Comparison of ENCODE assay signal across 8 cellular contexts in genomic region chr7:27661776-27662489, GRCh38. TPM values are rescaled to one million over a fixed set of nuclear protein-coding genes. Genes with fewer than 3 reads are reported as not detected.
DNase-seq lines count a peak whose midpoint lies in the region; ATAC-seq, FAIRE-seq and TF ChIP-seq lines count a peak whose summit lies in the region.

No MANE protein-coding gene starts in this region.

- intact Hi-C loops in lower leg skin (cut with DNase I; ENCODE audit: low total_unique reads) = no loop called here

- no peaks in the 10 kb centered on the region for H3K36me3 Mint-ChIP-seq in WTC11

- H3K36me3 ChIP-seq in ectodermal cell (ENCODE audit: control insufficient read depth, insufficient read depth, low read length) = no peaks in the 10 kb centered on the region

- peak; percentile 2 for ATAC-seq in WTC11
- ATAC-seq in stimulated activated naive CD8-positive, alpha-beta T cell treated with anti-CD3 and anti-CD28 coated beads, Interleukin-15, amount 100 ng/mL, for 72 hours = peak; percentile 3

- no peak for TF ChIP-seq CTCF in HL-60 (IDR thresholded peaks at IDR 0.05; ENCODE audit: insufficient read depth, low read length)
- no peak for TF ChIP-seq CTCF in WTC11 (IDR thresholded peaks at IDR 0.05)
- no peak for TF ChIP-seq CTCF in lower leg skin (IDR thresholded peaks at IDR 0.05)

- H3K27me3 ChIP-seq in HL-60 (ENCODE audit: insufficient read depth, poor library complexity, severe bottlenecking) = no peaks in the 10 kb centered on the region
- H3K27me3 ChIP-seq in ectodermal cell (ENCODE audit: control insufficient read depth, insufficient read depth, low read length, poor library complexity, severe bottlenecking) = no peaks in the 10 kb centered on the region

- H3K4me3 ChIP-seq in GM08714 (ENCODE audit: low read length) (peak overlapping the region; percentile 82), HL-60 (replicated peaks; ENCODE audit: insufficient read depth, low read length) (peak overlapping the region; percentile 58), ectodermal cell (ENCODE audit: insufficient read depth, low read depth, low read length) (peak overlapping the region; percentile 93), lower leg skin (ENCODE audit: low read depth, poor library complexity, severe bottlenecking) (peak overlapping the region; percentile 62)

- H3K27me3 Mint-ChIP-seq in WTC11 (ENCODE audit: low read depth) = peaks cover 8% of the 10 kb centered on the region
- H3K27me3 Mint-ChIP-seq in stimulated activated naive CD8-positive, alpha-beta T cell treated with anti-CD3 and anti-CD28 coated beads, Interleukin-15, amount 100 ng/mL, for 72 hours = no peaks in the 10 kb centered on the region

- H3K27ac ChIP-seq in HL-60 (replicated peaks) (peak overlapping the region; percentile 78), ectodermal cell (ENCODE audit: insufficient read depth, low read depth, low read length, poor library complexity, severe bottlenecking) (peak overlapping the region; percentile 69)

- WGBS in ectodermal cell, 2 experiments = 12 to 15% methylated on average over 18 of the region's 18 CpGs
- WGBS in lower leg skin, 2 donors = 4% methylated on average over 17 to 18 of the region's 18 CpGs

- POLR2A ChIA-PET in WTC11 (lab: Charles Lee) = interaction anchor here (1.2 to 1.6 kb wide), 4 partner anchors 29 to 245 kb away, joined by 3 to 7 read pairs (median 5); partner anchors contain the start of gene TAX1BP1

- no peaks in the 10 kb centered on the region for H3K9me3 ChIP-seq in ectodermal cell (ENCODE audit: control insufficient read depth, low read length)

- FAIRE-seq in HTR-8/SVneo (lab: Jason Lieb, UNC) = no peak

- H3K27ac Mint-ChIP-seq in WTC11 = peak overlapping the region; percentile 23
- H3K27ac Mint-ChIP-seq in stimulated activated naive CD8-positive, alpha-beta T cell treated with anti-CD3 and anti-CD28 coated beads, Interleukin-15, amount 100 ng/mL, for 72 hours = peak overlapping the region; percentile 88 to 89

- H3K4me1 Mint-ChIP-seq in WTC11 = peaks cover 17% of the 10 kb centered on the region
- peaks cover 5% of the 10 kb centered on the region for H3K4me1 Mint-ChIP-seq in stimulated activated naive CD8-positive, alpha-beta T cell treated with anti-CD3 and anti-CD28 coated beads, Interleukin-15, amount 100 ng/mL, for 72 hours

- H3K9me3 Mint-ChIP-seq in WTC11 = no peaks in the 10 kb centered on the region
- H3K9me3 Mint-ChIP-seq in stimulated activated naive CD8-positive, alpha-beta T cell treated with anti-CD3 and anti-CD28 coated beads, Interleukin-15, amount 100 ng/mL, for 72 hours = no peaks in the 10 kb centered on the region

- DNase-seq in HL-60 (ENCODE audit: low read depth in 1 of 2, low spot score in 1 of 2) (no peak), WTC11 (ENCODE audit: low spot score) (peak; percentile 30), lower leg skin (ENCODE audit: low spot score in 2 of 2) (peak; percentile 44 to 89), HTR-8/SVneo (ENCODE audit: insufficient read length, low spot score) (no peak), amniotic stem cell (lab: John Stamatoyannopoulos, UW) (no peak)
- DNase-seq in stimulated activated naive CD8-positive, alpha-beta T cell treated with anti-CD3 and anti-CD28 coated beads, Interleukin-15, amount 100 ng/mL, for 72 hours = peak in 1 of 2 donors; percentile 28

- CTCF ChIA-PET in WTC11 (lab: Charles Lee) = interaction anchor here (0.6 to 1.5 kb wide), 5 partner anchors 18 to 466 kb away, joined by 3 to 5 read pairs (median 5); no protein-coding TSS in a partner anchor

- TF ChIP-seq POLR2A in lower leg skin (IDR thresholded peaks at IDR 0.05) = no peak

- peak overlapping the region; percentile 83 for H3K4me3 Mint-ChIP-seq in WTC11
- peak overlapping the region; percentile 81 to 85 for H3K4me3 Mint-ChIP-seq in stimulated activated naive CD8-positive, alpha-beta T cell treated with anti-CD3 and anti-CD28 coated beads, Interleukin-15, amount 100 ng/mL, for 72 hours

- no peaks in the 10 kb centered on the region for H3K4me1 ChIP-seq in ectodermal cell (ENCODE audit: control insufficient read depth, insufficient read depth, low read length)

TF ChIP-seq in WTC11, 78 proteins besides CTCF, POLR2A, EP300 and RAD21:
- no peak for TF ChIP-seq HMGA2 (CRISPR knock-in tag; IDR thresholded peaks at IDR 0.05)
- TF ChIP-seq HMGXB4 (CRISPR knock-in tag; IDR thresholded peaks at IDR 0.05) = no peak
- TF ChIP-seq E2F4 (CRISPR knock-in tag; IDR thresholded peaks at IDR 0.05; ENCODE audit: borderline replicate concordance, low read depth) = no peak
- TF ChIP-seq ZNF232 (CRISPR knock-in tag; IDR thresholded peaks at IDR 0.05) = no peak
- TF ChIP-seq ZNF512 (CRISPR knock-in tag; IDR thresholded peaks at IDR 0.05; ENCODE audit: borderline replicate concordance) = no peak
- no peak for TF ChIP-seq TEAD4 (CRISPR knock-in tag; IDR thresholded peaks at IDR 0.05)
- no peak for TF ChIP-seq RORB (CRISPR knock-in tag; IDR thresholded peaks at IDR 0.05)
- TF ChIP-seq JAZF1 (CRISPR knock-in tag; IDR thresholded peaks at IDR 0.05) = no peak
- no peak for TF ChIP-seq MXD4 (CRISPR knock-in tag; IDR thresholded peaks at IDR 0.05; ENCODE audit: borderline replicate concordance)
- TF ChIP-seq ZNF263 (CRISPR knock-in tag; IDR thresholded peaks at IDR 0.05; ENCODE audit: low read depth) = no peak
- TF ChIP-seq, protein P1, sequence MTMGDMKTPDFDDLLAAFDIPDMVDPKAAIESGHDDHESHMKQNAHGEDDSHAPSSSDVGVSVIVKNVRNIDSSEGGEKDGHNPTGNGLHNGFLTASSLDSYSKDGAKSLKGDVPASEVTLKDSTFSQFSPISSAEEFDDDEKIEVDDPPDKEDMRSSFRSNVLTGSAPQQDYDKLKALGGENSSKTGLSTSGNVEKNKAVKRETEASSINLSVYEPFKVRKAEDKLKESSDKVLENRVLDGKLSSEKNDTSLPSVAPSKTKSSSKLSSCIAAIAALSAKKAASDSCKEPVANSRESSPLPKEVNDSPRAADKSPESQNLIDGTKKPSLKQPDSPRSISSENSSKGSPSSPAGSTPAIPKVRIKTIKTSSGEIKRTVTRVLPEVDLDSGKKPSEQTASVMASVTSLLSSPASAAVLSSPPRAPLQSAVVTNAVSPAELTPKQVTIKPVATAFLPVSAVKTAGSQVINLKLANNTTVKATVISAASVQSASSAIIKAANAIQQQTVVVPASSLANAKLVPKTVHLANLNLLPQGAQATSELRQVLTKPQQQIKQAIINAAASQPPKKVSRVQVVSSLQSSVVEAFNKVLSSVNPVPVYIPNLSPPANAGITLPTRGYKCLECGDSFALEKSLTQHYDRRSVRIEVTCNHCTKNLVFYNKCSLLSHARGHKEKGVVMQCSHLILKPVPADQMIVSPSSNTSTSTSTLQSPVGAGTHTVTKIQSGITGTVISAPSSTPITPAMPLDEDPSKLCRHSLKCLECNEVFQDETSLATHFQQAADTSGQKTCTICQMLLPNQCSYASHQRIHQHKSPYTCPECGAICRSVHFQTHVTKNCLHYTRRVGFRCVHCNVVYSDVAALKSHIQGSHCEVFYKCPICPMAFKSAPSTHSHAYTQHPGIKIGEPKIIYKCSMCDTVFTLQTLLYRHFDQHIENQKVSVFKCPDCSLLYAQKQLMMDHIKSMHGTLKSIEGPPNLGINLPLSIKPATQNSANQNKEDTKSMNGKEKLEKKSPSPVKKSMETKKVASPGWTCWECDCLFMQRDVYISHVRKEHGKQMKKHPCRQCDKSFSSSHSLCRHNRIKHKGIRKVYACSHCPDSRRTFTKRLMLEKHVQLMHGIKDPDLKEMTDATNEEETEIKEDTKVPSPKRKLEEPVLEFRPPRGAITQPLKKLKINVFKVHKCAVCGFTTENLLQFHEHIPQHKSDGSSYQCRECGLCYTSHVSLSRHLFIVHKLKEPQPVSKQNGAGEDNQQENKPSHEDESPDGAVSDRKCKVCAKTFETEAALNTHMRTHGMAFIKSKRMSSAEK (CRISPR knock-in tag; IDR thresholded peaks at IDR 0.05; ENCODE audit: borderline replicate concordance) = no peak
TF ChIP-seq in WTC11: peak in this region for 0.

RNA-seq across cellular contexts. Expression of gene HIBADH, which starts 0.8 kb away (rescaled TPM):
- total RNA-seq in WTC11 (2021) = 27.9 to 37.7 TPM (median 37.0 TPM) in 3 replicates
- polyA plus RNA-seq in ectodermal cell (2013, experiment 1 of 4) = 39.0 TPM
- 34.3 TPM for polyA plus RNA-seq in ectodermal cell (2013, experiment 2 of 4)
- 32.2 TPM for polyA plus RNA-seq in ectodermal cell (2013, experiment 3 of 4)
- 37.4 TPM for polyA plus RNA-seq in ectodermal cell (2013, experiment 4 of 4)
- 10 to 100 TPM; 19.6 to 35.0 (median 30.5) TPM for total RNA-seq in lower leg skin

Comparison
In these comparisons a context has a peak if more than half of its experiments do, and no peak if none do; other contexts are left out.
1. DNase-seq: peak in WTC11 (single experiment) and lower leg skin (2 of 2); none in HL-60 (0 of 2), HTR-8/SVneo (single experiment) and amniotic stem cell (single experiment).
2. Peak in every context shown above with its lines, with median percentiles within 50 percentile points of each other: H3K4me3 ChIP-seq.